21 cellular contexts compared by ENCODE assay signal in genomic region chr1:96581786-96582185, GRCh38.
A peak's percentile ranks its signal among the peaks of the same experiment; 100 is the strongest.
DNase-seq lines count a peak whose midpoint lies in the region; ATAC-seq and TF ChIP-seq lines count a peak whose summit lies in the region.
"Had no signal": no experiment of that assay in that cellular context is flagged by ENCODE, and none has a peak within 500 bp of the region (broad histone marks: within the 10 kb centered on the region; RNA-seq: fewer than 3 reads in every experiment).

No MANE protein-coding gene starts in this region.

- no peaks in the 10 kb centered on the region for H3K79me2 ChIP-seq in osteoblast (ENCODE audit: insufficient read depth, low read length)

- no peak for TF ChIP-seq CTCF in osteoblast (IDR thresholded peaks at IDR 0.05; ENCODE audit: extremely low read depth, low read depth, low read length)
- TF ChIP-seq CTCF in upper lobe of right lung (IDR thresholded peaks at IDR 0.05) = no peak

- H3K36me3 ChIP-seq in iPS-18a (ENCODE audit: control insufficient read depth, low read depth, low read length) (no peaks in the 10 kb centered on the region), osteoblast (ENCODE audit: insufficient read depth, low read length) (no peaks in the 10 kb centered on the region), upper lobe of right lung (no peaks in the 10 kb centered on the region)

- no peak overlapping the region for H3K9ac ChIP-seq in iPS-18a (ENCODE audit: low read length)

- H3K4me3 ChIP-seq in iPS-18a (ENCODE audit: low read length) = peak overlapping the region; percentile 16
- H3K4me3 ChIP-seq in osteoblast (ENCODE audit: insufficient read depth, low read length) = no peak overlapping the region
- no peak overlapping the region for H3K4me3 ChIP-seq in upper lobe of right lung
- H3K4me3 ChIP-seq: GM12878 had no signal

- H3K4me2 ChIP-seq in osteoblast (ENCODE audit: insufficient read depth, low read length) = no peak overlapping the region

- no peaks in the 10 kb centered on the region for H3K9me3 ChIP-seq in iPS-18a (ENCODE audit: control insufficient read depth, low read depth, low read length)
- no peaks in the 10 kb centered on the region for H3K9me3 ChIP-seq in osteoblast (ENCODE audit: low read depth, low read length)
- no peaks in the 10 kb centered on the region for H3K9me3 ChIP-seq in upper lobe of right lung

- H2AFZ ChIP-seq in osteoblast (ENCODE audit: low read length) = peak overlapping the region; percentile 41

- no peaks in the 10 kb centered on the region for H4K20me1 ChIP-seq in osteoblast (ENCODE audit: insufficient read depth, low read length)

- H3K27ac ChIP-seq in iPS-18a (ENCODE audit: low read length) (no peak overlapping the region), osteoblast (ENCODE audit: low read depth, low read length) (no peak overlapping the region), upper lobe of right lung (no peak overlapping the region)
- H3K27ac ChIP-seq: HL-60, RWPE1 had no signal

- ATAC-seq in upper lobe of right lung = no peak
- ATAC-seq: GM12878, SK-N-SH treated with all-trans-retinoic acid at 6 μM for 48 hours had no signal

- DNase-seq in NCI-H2227 (lab: John Stamatoyannopoulos, UW; ENCODE audit: unreplicated experiment) = peak; percentile 54
- peak; percentile 20 for DNase-seq in RPMI7951 (ENCODE audit: low read depth)
- no peak for DNase-seq in osteoblast (ENCODE audit: insufficient read length, low spot score, missing footprints)
- no peak for DNase-seq in GDM1 (lab: John Stamatoyannopoulos, UW)
- DNase-seq in upper lobe of right lung = no peak
- DNase-seq in posterior vena cava (ENCODE audit: low spot score) = no peak
- DNase-seq: CD4-positive, CD25-positive, alpha-beta regulatory T cell; DMS79; HCEC 1CT; KBM-7; NCI-H1092; NCI-H1436; NCI-H187 treated with DMSO at 0.1 percent for 48 hours; NCI-H226; NCI-H510A treated with DMSO at 0.1 percent for 48 hours; SIG-M5 had no signal

- no peaks in the 10 kb centered on the region for H3K27me3 ChIP-seq in iPS-18a (ENCODE audit: control insufficient read depth, insufficient read depth, low read length)
- no peaks in the 10 kb centered on the region for H3K27me3 ChIP-seq in osteoblast (ENCODE audit: insufficient read depth, low read length)
- H3K27me3 ChIP-seq in upper lobe of right lung = no peaks in the 10 kb centered on the region

- peaks cover 33% of the 10 kb centered on the region for H3K4me1 ChIP-seq in iPS-18a (ENCODE audit: control insufficient read depth, low read depth, low read length)
- no peaks in the 10 kb centered on the region for H3K4me1 ChIP-seq in osteoblast (ENCODE audit: insufficient read depth, low read length)
- H3K4me1 ChIP-seq in upper lobe of right lung = no peaks in the 10 kb centered on the region

- intact Hi-C loops in upper lobe of right lung (cut with DNase I) (no loop called here), posterior vena cava (cut with DNase I) (no loop called here)

Comparison
In these comparisons a context has a peak if more than half of its experiments do, and no peak if none do; other contexts are left out.
1. DNase-seq: peak in NCI-H2227 (single experiment) and RPMI7951 (single experiment); none in osteoblast (single experiment), GDM1 (single experiment), upper lobe of right lung (single experiment) and posterior vena cava (single experiment).